25 cellular contexts compared by ENCODE assay signal in genomic region chr3:45090855-45091254, GRCh38.
"Had no signal": no experiment of that assay in that cellular context is flagged by ENCODE, and none has a peak within 500 bp of the region (broad histone marks: within the 10 kb centered on the region; RNA-seq: fewer than 3 reads in every experiment).

No MANE protein-coding gene starts in this region.

- H3K4me3 ChIP-seq: ascending aorta, body of pancreas, SK-N-MC had no signal

- DNase-seq: activated CD4-positive, alpha-beta T cell treated with anti-CD3 and anti-CD28 coated beads for 36 hours; activated CD8-positive, alpha-beta memory T cell treated with anti-CD3 and anti-CD28 coated beads, Interleukin-2, amount 50 U/mL, for 48 hours; activated CD8-positive, alpha-beta T cell treated with anti-CD3 and anti-CD28 coated beads, Interleukin-2, amount 10 ng/mL, durations not matched to agents 7 days and 5 days; activated effector memory CD4-positive, alpha-beta T cell treated with anti-CD3 and anti-CD28 coated beads, Interleukin-2, amount 50 U/mL, for 16 hours; activated naive CD4-positive, alpha-beta T cell treated with Interleukin-2 at 50 U/mL for 16 hours; activated naive CD8-positive, alpha-beta T cell treated with anti-CD3 and anti-CD28 coated beads, Interleukin-2, amount 50 U/mL, for 24 hours; activated T-cell treated with anti-CD3 and anti-CD28 coated beads, Interleukin-2, amount 50 U/mL, for 1 hour; amniotic stem cell; body of pancreas; Kasumi-1; NCI-H1048; NCI-H146; NCI-H187 treated with DMSO at 0.1 percent for 48 hours; NCI-H2081 treated with DMSO at 0.1 percent for 48 hours; NCI-H446; NCI-H524; T-cell; T-helper 2 cell; T1000; WERI-Rb-1 had no signal

- H3K27me3 ChIP-seq: ascending aorta, body of pancreas had no signal

- ATAC-seq: activated CD4-positive, alpha-beta T cell treated with anti-CD3 and anti-CD28 coated beads for 36 hours; activated CD8-positive, alpha-beta T cell treated with anti-CD3 and anti-CD28 coated beads, Interleukin-2, amount 10 ng/mL, durations not matched to agents 7 days and 5 days; activated naive CD4-positive, alpha-beta T cell treated with anti-CD3 and anti-CD28 coated beads, Interleukin-2, amount 50 U/mL, for 72 hours; activated naive CD8-positive, alpha-beta T cell treated with anti-CD3 and anti-CD28 coated beads, Interleukin-2, amount 50 U/mL, for 24 hours; body of pancreas; Right ventricle myocardium inferior; T-cell had no signal

- H3K4me1 Mint-ChIP-seq: central memory CD8-positive, alpha-beta T cell had no signal

- H3K36me3 Mint-ChIP-seq: activated naive CD4-positive, alpha-beta T cell treated with anti-CD3 and anti-CD28 coated beads, Interleukin-2, amount 50 U/mL, for 72 hours; T-cell had no signal

- H3K27ac ChIP-seq: ascending aorta, body of pancreas, SK-N-MC, WERI-Rb-1 had no signal

- H3K9me3 ChIP-seq: ascending aorta, body of pancreas had no signal

- H3K4me1 ChIP-seq: ascending aorta had no signal

- H3K9me3 Mint-ChIP-seq: activated naive CD4-positive, alpha-beta T cell treated with anti-CD3 and anti-CD28 coated beads, Interleukin-2, amount 50 U/mL, for 72 hours; activated naive CD8-positive, alpha-beta T cell treated with anti-CD3 and anti-CD28 coated beads, Interleukin-2, amount 50 U/mL, for 24 hours; T-cell had no signal

- H3K36me3 ChIP-seq: ascending aorta, WERI-Rb-1 had no signal

- H3K27ac Mint-ChIP-seq: activated CD4-positive, alpha-beta T cell treated with anti-CD3 and anti-CD28 coated beads for 36 hours; activated CD8-positive, alpha-beta T cell treated with anti-CD3 and anti-CD28 coated beads, Interleukin-2, amount 10 ng/mL, durations not matched to agents 7 days and 5 days; activated naive CD4-positive, alpha-beta T cell treated with anti-CD3 and anti-CD28 coated beads, Interleukin-2, amount 50 U/mL, for 72 hours; activated naive CD8-positive, alpha-beta T cell treated with anti-CD3 and anti-CD28 coated beads, Interleukin-2, amount 50 U/mL, for 24 hours; T-cell had no signal

- H3K4me3 Mint-ChIP-seq: activated CD4-positive, alpha-beta T cell treated with anti-CD3 and anti-CD28 coated beads for 36 hours; activated CD8-positive, alpha-beta T cell treated with anti-CD3 and anti-CD28 coated beads, Interleukin-2, amount 10 ng/mL, durations not matched to agents 7 days and 5 days; activated naive CD8-positive, alpha-beta T cell treated with anti-CD3 and anti-CD28 coated beads, Interleukin-2, amount 50 U/mL, for 24 hours; central memory CD8-positive, alpha-beta T cell; T-cell had no signal
